Comparison of ENCODE assay signal across 8 cellular contexts in genomic region chr17:7043544-7044268, GRCh38. TPM values are rescaled to one million over a fixed set of nuclear protein-coding genes. Genes with fewer than 3 reads are reported as not detected.
DNase-seq lines count a peak whose midpoint lies in the region; ATAC-seq and TF ChIP-seq lines count a peak whose summit lies in the region.

Gene SLC16A11 (minus strand): TSS chr17:7044092. CDS start chr17:7043513, 579 bp downstream.

- peak; percentile 62 for DNase-seq in GM10266 (ENCODE audit: extremely low spot score)
- DNase-seq in NCI-H774 (lab: John Stamatoyannopoulos, UW), result peak; percentile 31
- peak; percentile 73 for DNase-seq in left lobe of liver (ENCODE audit: low spot score)
- DNase-seq in NAMALWA (ENCODE audit: low spot score), result no peak
- no peak for DNase-seq in HPDE6-E6E7 (ENCODE audit: extremely low spot score)

- H3K9me3 Mint-ChIP-seq in brain, result no peaks in the 10 kb centered on the region
- no peaks in the 10 kb centered on the region for H3K9me3 Mint-ChIP-seq in stimulated activated memory B cell treated with anti-CD40 and anti-IgM and Interleukin-4, amounts not matched to agents 10 μg/mL and 1 μg/mL and 100 μg/mL, for 72 hours

- H3K27me3 Mint-ChIP-seq in brain, result peaks cover 70% of the 10 kb centered on the region
- no peaks in the 10 kb centered on the region for H3K27me3 Mint-ChIP-seq in stimulated activated memory B cell treated with anti-CD40 and anti-IgM and Interleukin-4, amounts not matched to agents 10 μg/mL and 1 μg/mL and 100 μg/mL, for 72 hours

- no peaks in the 10 kb centered on the region for H3K36me3 Mint-ChIP-seq in brain
- no peaks in the 10 kb centered on the region for H3K36me3 Mint-ChIP-seq in stimulated activated memory B cell treated with anti-CD40 and anti-IgM and Interleukin-4, amounts not matched to agents 10 μg/mL and 1 μg/mL and 100 μg/mL, for 72 hours

- peaks cover 55% of the 10 kb centered on the region for H3K4me1 Mint-ChIP-seq in brain
- H3K4me1 Mint-ChIP-seq in stimulated activated memory B cell treated with anti-CD40 and anti-IgM and Interleukin-4, amounts not matched to agents 10 μg/mL and 1 μg/mL and 100 μg/mL, for 72 hours, result peaks cover 53% of the 10 kb centered on the region

- ATAC-seq in left lobe of liver, result peak; percentile 29
- ATAC-seq in stimulated activated memory B cell treated with anti-CD40 and anti-IgM and Interleukin-4, amounts not matched to agents 10 μg/mL and 1 μg/mL and 100 μg/mL, for 72 hours, result peak; percentile 70
- ATAC-seq in GM19351 (IDR thresholded peaks at IDR 0.05; ENCODE audit: unreplicated experiment), result no peak

- H3K27ac Mint-ChIP-seq in brain, result no peak within 1 kb of the TSS
- H3K27ac Mint-ChIP-seq in stimulated activated memory B cell treated with anti-CD40 and anti-IgM and Interleukin-4, amounts not matched to agents 10 μg/mL and 1 μg/mL and 100 μg/mL, for 72 hours, result peak within 1 kb of the TSS; percentile 85

- TF ChIP-seq CTCF in GM10266 (IDR thresholded peaks at IDR 0.05; ENCODE audit: control insufficient read depth, insufficient read depth, low read depth, missing control alignments) (no peak), brain (conservative IDR thresholded peaks at IDR 0.05) (no peak)

- peak within 1 kb of the TSS; percentile 19 to 82 (median 55) for H3K4me3 Mint-ChIP-seq in brain
- peak within 1 kb of the TSS; percentile 78 for H3K4me3 Mint-ChIP-seq in stimulated activated memory B cell treated with anti-CD40 and anti-IgM and Interleukin-4, amounts not matched to agents 10 μg/mL and 1 μg/mL and 100 μg/mL, for 72 hours

RNA-seq across cellular contexts. Expression of gene SLC16A11, which starts in this region (rescaled TPM):
- polyA plus RNA-seq in brain (ENCODE audit: insufficient read depth, low read depth, low replicate concordance), result 3.4 TPM
- total RNA-seq in left lobe of liver, result 2.5 TPM

Comparison
In these comparisons a context has a peak if more than half of its experiments do, and no peak if none do; other contexts are left out.
1. DNase-seq: peak in GM10266 (single experiment), NCI-H774 (single experiment) and left lobe of liver (single experiment); none in NAMALWA (single experiment) and HPDE6-E6E7 (single experiment).